24 cellular contexts compared by ENCODE assay signal in genomic region chr3:78629544-78629943, GRCh38.
"Had no signal": no experiment of that assay in that cellular context is flagged by ENCODE, and none has a peak within 500 bp of the region (broad histone marks: within the 10 kb centered on the region; RNA-seq: fewer than 3 reads in every experiment).

No MANE protein-coding gene starts in this region.

- H3K27me3 ChIP-seq: Peyer's patch, SJCRH30 had no signal

- H3K36me3 ChIP-seq: Peyer's patch had no signal

- H3K27ac ChIP-seq: PC-9, Peyer's patch, SJCRH30 had no signal

- H2AFZ ChIP-seq: PC-9 had no signal

- H3K4me1 ChIP-seq: Peyer's patch, SJCRH30 had no signal

- H3K27ac Mint-ChIP-seq: IgD-negative memory B cell had no signal

- ATAC-seq: Right ventricle myocardium inferior, SK-N-SH treated with all-trans-retinoic acid at 6 μM for 48 hours had no signal

- H3K4me3 Mint-ChIP-seq: IgD-negative memory B cell had no signal

- H3K36me3 Mint-ChIP-seq: IgD-negative memory B cell had no signal

- H3K27me3 Mint-ChIP-seq: IgD-negative memory B cell had no signal

- DNase-seq: KBM-7; NCI-H1092; NCI-H1105 treated with DMSO at 0.1 percent for 48 hours; NCI-H1417 treated with DMSO at 0.1 percent for 48 hours; NCI-H187; NCI-H2029; NCI-H2081 treated with DMSO at 0.1 percent for 48 hours; NCI-H2171; NCI-H226; NCI-H446; NCI-H510A; NCI-H524 treated with DMSO at 0.1 percent for 48 hours; NCI-H69; NCI-H774; NK-92 treated with Interleukin-12 subunit alpha and Interleukin-12 subunit beta, amount 100 ng/mL, for 24 hours; OCI-M1; PC-9; Peyer's patch; SHP77 treated with DMSO at 0.1 percent for 48 hours; SJCRH30; T-helper 1 cell had no signal

- H3K9me3 ChIP-seq: Peyer's patch, SJCRH30 had no signal

- H3K4me2 ChIP-seq: PC-9 had no signal

- H3K4me3 ChIP-seq: PC-9, Peyer's patch, SJCRH30 had no signal
